Comparison of ENCODE assay signal across 2 cellular contexts in genomic region chr2:105836341-105836740, GRCh38.
TF ChIP-seq lines count a peak whose summit lies in the region.

No MANE protein-coding gene starts in this region.

TF ChIP-seq in WTC11, 78 proteins besides CTCF, POLR2A, EP300 and RAD21:
- TF ChIP-seq HMGXB4 (CRISPR knock-in tag; IDR thresholded peaks at IDR 0.05) (no peak), FOXP1 (CRISPR knock-in tag; IDR thresholded peaks at IDR 0.05; ENCODE audit: borderline replicate concordance) (no peak), ATF6 (CRISPR knock-in tag; IDR thresholded peaks at IDR 0.05) (no peak), NR3C1 (CRISPR knock-in tag; conservative IDR thresholded peaks at IDR 0.05; ENCODE audit: low read depth) (no peak), MYBL2 (CRISPR knock-in tag; IDR thresholded peaks at IDR 0.05) (no peak), NR1H2 (CRISPR knock-in tag; IDR thresholded peaks at IDR 0.05) (no peak), FOXK1 (CRISPR knock-in tag; IDR thresholded peaks at IDR 0.05) (no peak), GTF2I (CRISPR knock-in tag; conservative IDR thresholded peaks at IDR 0.05) (no peak), SMAD4 (CRISPR knock-in tag; IDR thresholded peaks at IDR 0.05) (no peak), ZBTB43 (CRISPR knock-in tag; IDR thresholded peaks at IDR 0.05) (no peak)
- TF ChIP-seq, protein P1, sequence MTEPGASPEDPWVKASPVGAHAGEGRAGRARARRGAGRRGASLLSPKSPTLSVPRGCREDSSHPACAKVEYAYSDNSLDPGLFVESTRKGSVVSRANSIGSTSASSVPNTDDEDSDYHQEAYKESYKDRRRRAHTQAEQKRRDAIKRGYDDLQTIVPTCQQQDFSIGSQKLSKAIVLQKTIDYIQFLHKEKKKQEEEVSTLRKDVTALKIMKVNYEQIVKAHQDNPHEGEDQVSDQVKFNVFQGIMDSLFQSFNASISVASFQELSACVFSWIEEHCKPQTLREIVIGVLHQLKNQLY (CRISPR knock-in tag; IDR thresholded peaks at IDR 0.05), result no peak
- TF ChIP-seq, protein P2, sequence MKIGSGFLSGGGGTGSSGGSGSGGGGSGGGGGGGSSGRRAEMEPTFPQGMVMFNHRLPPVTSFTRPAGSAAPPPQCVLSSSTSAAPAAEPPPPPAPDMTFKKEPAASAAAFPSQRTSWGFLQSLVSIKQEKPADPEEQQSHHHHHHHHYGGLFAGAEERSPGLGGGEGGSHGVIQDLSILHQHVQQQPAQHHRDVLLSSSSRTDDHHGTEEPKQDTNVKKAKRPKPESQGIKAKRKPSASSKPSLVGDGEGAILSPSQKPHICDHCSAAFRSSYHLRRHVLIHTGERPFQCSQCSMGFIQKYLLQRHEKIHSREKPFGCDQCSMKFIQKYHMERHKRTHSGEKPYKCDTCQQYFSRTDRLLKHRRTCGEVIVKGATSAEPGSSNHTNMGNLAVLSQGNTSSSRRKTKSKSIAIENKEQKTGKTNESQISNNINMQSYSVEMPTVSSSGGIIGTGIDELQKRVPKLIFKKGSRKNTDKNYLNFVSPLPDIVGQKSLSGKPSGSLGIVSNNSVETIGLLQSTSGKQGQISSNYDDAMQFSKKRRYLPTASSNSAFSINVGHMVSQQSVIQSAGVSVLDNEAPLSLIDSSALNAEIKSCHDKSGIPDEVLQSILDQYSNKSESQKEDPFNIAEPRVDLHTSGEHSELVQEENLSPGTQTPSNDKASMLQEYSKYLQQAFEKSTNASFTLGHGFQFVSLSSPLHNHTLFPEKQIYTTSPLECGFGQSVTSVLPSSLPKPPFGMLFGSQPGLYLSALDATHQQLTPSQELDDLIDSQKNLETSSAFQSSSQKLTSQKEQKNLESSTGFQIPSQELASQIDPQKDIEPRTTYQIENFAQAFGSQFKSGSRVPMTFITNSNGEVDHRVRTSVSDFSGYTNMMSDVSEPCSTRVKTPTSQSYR (CRISPR knock-in tag; IDR thresholded peaks at IDR 0.05), result no peak
- TF ChIP-seq, protein P3, sequence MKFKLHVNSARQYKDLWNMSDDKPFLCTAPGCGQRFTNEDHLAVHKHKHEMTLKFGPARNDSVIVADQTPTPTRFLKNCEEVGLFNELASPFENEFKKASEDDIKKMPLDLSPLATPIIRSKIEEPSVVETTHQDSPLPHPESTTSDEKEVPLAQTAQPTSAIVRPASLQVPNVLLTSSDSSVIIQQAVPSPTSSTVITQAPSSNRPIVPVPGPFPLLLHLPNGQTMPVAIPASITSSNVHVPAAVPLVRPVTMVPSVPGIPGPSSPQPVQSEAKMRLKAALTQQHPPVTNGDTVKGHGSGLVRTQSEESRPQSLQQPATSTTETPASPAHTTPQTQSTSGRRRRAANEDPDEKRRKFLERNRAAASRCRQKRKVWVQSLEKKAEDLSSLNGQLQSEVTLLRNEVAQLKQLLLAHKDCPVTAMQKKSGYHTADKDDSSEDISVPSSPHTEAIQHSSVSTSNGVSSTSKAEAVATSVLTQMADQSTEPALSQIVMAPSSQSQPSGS (CRISPR knock-in tag; IDR thresholded peaks at IDR 0.05; ENCODE audit: borderline replicate concordance, low read depth), result no peak
TF ChIP-seq in WTC11: peak in this region for 0.

TF ChIP-seq in H1, 55 proteins besides CTCF, POLR2A, EP300 and RAD21:
- TF ChIP-seq MAFK (IDR thresholded peaks at IDR 0.05; ENCODE audit: low read depth, low read length) (no peak), SIRT6 (IDR thresholded peaks at IDR 0.05; ENCODE audit: low read length) (no peak), RXRA (IDR thresholded peaks at IDR 0.05; ENCODE audit: insufficient read depth, low read depth, low read length) (no peak), RFX5 (IDR thresholded peaks at IDR 0.05; ENCODE audit: borderline replicate concordance, low read depth, low read length) (no peak), RNF2 (IDR thresholded peaks at IDR 0.05; ENCODE audit: borderline replicate concordance, low read depth, low read length, missing control alignments, poor library complexity, severe bottlenecking) (no peak), USF2 (IDR thresholded peaks at IDR 0.05; ENCODE audit: low read length) (no peak), ATF3 (IDR thresholded peaks at IDR 0.05; ENCODE audit: insufficient read depth, low read depth, low read length) (no peak), HDAC6 (IDR thresholded peaks at IDR 0.05; ENCODE audit: low read depth, low read length) (no peak), SIN3A (conservative IDR thresholded peaks at IDR 0.05 in 1 of 2, IDR thresholded peaks at IDR 0.05 in 1 of 2; ENCODE audit: low read depth in 1 of 2, low read length in 2 of 2) (no peak), SIX5 (IDR thresholded peaks at IDR 0.05; ENCODE audit: low read depth, low read length) (no peak), GTF2F1 (IDR thresholded peaks at IDR 0.05; ENCODE audit: borderline replicate concordance, low read depth, low read length) (no peak), BACH1 (IDR thresholded peaks at IDR 0.05; ENCODE audit: low read length) (no peak), KDM1A (IDR thresholded peaks at IDR 0.05; ENCODE audit: borderline replicate concordance, low read length) (no peak), JUN (IDR thresholded peaks at IDR 0.05; ENCODE audit: low read depth, low read length) (no peak), FOSL1 (IDR thresholded peaks at IDR 0.05; ENCODE audit: insufficient read depth, low read depth, low read length) (no peak), NRF1 (IDR thresholded peaks at IDR 0.05; ENCODE audit: low read depth, low read length) (no peak), RBBP5 (IDR thresholded peaks at IDR 0.05; ENCODE audit: borderline replicate concordance, low read depth, low read length) (no peak), SAP30 (IDR thresholded peaks at IDR 0.05; ENCODE audit: insufficient read depth, insufficient replicate concordance, low read length) (no peak)
TF ChIP-seq in H1: peak in this region for 0.
